1 cellular context compared by ENCODE assay signal in genomic region chrX:48918644-48919340, GRCh38.
TF ChIP-seq lines count a peak whose summit lies in the region.

TSS of gene PIM2 (minus strand) at chrX:48919024. CDS start at chrX:48918834, 190 bp downstream.

TF ChIP-seq in HEK293, 187 proteins besides CTCF, POLR2A, EP300 and RAD21 (continued from another document and continues in another):
- TF ChIP-seq ZNF692 (tag by site-specific recombination; IDR thresholded peaks at IDR 0.05) = no peak
- TF ChIP-seq SP3 (tag by site-specific recombination; IDR thresholded peaks at IDR 0.05) = peak; percentile 68; the same call in 1 of the 2 replicates
- no peak for TF ChIP-seq ZNF776 (tag by site-specific recombination; IDR thresholded peaks at IDR 0.05; ENCODE audit: borderline replicate concordance)
- TF ChIP-seq SALL2 (tag by site-specific recombination; IDR thresholded peaks at IDR 0.05; ENCODE audit: borderline replicate concordance) = no peak
- no peak for TF ChIP-seq ZBTB21 (tag by site-specific recombination; IDR thresholded peaks at IDR 0.05)
- TF ChIP-seq BCL11A (tag by site-specific recombination; IDR thresholded peaks at IDR 0.05; ENCODE audit: low read depth) = no peak
- no peak for TF ChIP-seq ZNF624 (tag by site-specific recombination; IDR thresholded peaks at IDR 0.05)
- no peak for TF ChIP-seq ZBTB49 (tag by site-specific recombination; IDR thresholded peaks at IDR 0.05; ENCODE audit: low read depth)
- no peak for TF ChIP-seq ZNF133 (tag by site-specific recombination; IDR thresholded peaks at IDR 0.05)
- TF ChIP-seq KLF17 (tag by site-specific recombination; IDR thresholded peaks at IDR 0.05) = no peak
- TF ChIP-seq REST (tag by site-specific recombination; IDR thresholded peaks at IDR 0.05) = 0 out of 2 replicates have a peak, but pooled peaks have one; percentile 23
- TF ChIP-seq MEIS1 (CRISPR knock-in tag; IDR thresholded peaks at IDR 0.05; ENCODE audit: borderline replicate concordance) = no peak
- TF ChIP-seq ZNF580 (tag by site-specific recombination; IDR thresholded peaks at IDR 0.05) = no peak
- peak; percentile 72 for TF ChIP-seq SP2 (tag by site-specific recombination; IDR thresholded peaks at IDR 0.05)
- no peak for TF ChIP-seq ZNF174 (tag by site-specific recombination; IDR thresholded peaks at IDR 0.05)
- no peak for TF ChIP-seq ZNF248 (tag by site-specific recombination; IDR thresholded peaks at IDR 0.05)
- TF ChIP-seq ZNF544 (tag by site-specific recombination; IDR thresholded peaks at IDR 0.05) = no peak
- no peak for TF ChIP-seq ZNF48 (tag by site-specific recombination; IDR thresholded peaks at IDR 0.05)
- peak; percentile 39; the same call in 1 of the 2 replicates for TF ChIP-seq ZNF2 (tag by site-specific recombination; IDR thresholded peaks at IDR 0.05)
- no peak for TF ChIP-seq TRIM28 (IDR thresholded peaks at IDR 0.05; ENCODE audit: borderline replicate concordance, low read length)
- no peak for TF ChIP-seq ZNF26 (tag by site-specific recombination; IDR thresholded peaks at IDR 0.05)
- no peak for TF ChIP-seq GLI2 (tag by site-specific recombination; IDR thresholded peaks at IDR 0.05; ENCODE audit: borderline replicate concordance, low read depth)
- no peak for TF ChIP-seq ZNF302 (tag by site-specific recombination; IDR thresholded peaks at IDR 0.05; ENCODE audit: low read depth)
- TF ChIP-seq ZFP3 (tag by site-specific recombination; IDR thresholded peaks at IDR 0.05; ENCODE audit: low read depth) = no peak
- TF ChIP-seq ZNF157 (tag by site-specific recombination; IDR thresholded peaks at IDR 0.05) = no peak
- no peak for TF ChIP-seq ZNF514 (tag by site-specific recombination; IDR thresholded peaks at IDR 0.05)
- TF ChIP-seq ZNF10 (tag by site-specific recombination; IDR thresholded peaks at IDR 0.05) = no peak
- no peak for TF ChIP-seq INSM2 (tag by site-specific recombination; IDR thresholded peaks at IDR 0.05)
- peak; percentile 92 for TF ChIP-seq ZSCAN16 (tag by site-specific recombination; IDR thresholded peaks at IDR 0.05)
- no peak for TF ChIP-seq ZNF658 (tag by site-specific recombination; IDR thresholded peaks at IDR 0.05)
- no peak for TF ChIP-seq ZNF76 (tag by site-specific recombination; IDR thresholded peaks at IDR 0.05; ENCODE audit: borderline replicate concordance, low read depth)
- TF ChIP-seq PRDM6 (tag by site-specific recombination; IDR thresholded peaks at IDR 0.05) = no peak
- TF ChIP-seq GFI1B (tag by site-specific recombination; IDR thresholded peaks at IDR 0.05) = no peak
- TF ChIP-seq ZNF266 (tag by site-specific recombination; IDR thresholded peaks at IDR 0.05; ENCODE audit: low read depth) = no peak
- no peak for TF ChIP-seq ZNF112 (tag by site-specific recombination; IDR thresholded peaks at IDR 0.05)
- no peak for TF ChIP-seq ZNF571 (tag by site-specific recombination; IDR thresholded peaks at IDR 0.05)
- no peak for TF ChIP-seq ZNF169 (tag by site-specific recombination; IDR thresholded peaks at IDR 0.05)
- TF ChIP-seq YY1 (tag by site-specific recombination; IDR thresholded peaks at IDR 0.05) = no peak
- no peak for TF ChIP-seq FEZF1 (tag by site-specific recombination; IDR thresholded peaks at IDR 0.05)
- no peak for TF ChIP-seq ZNF394 (tag by site-specific recombination; IDR thresholded peaks at IDR 0.05; ENCODE audit: borderline replicate concordance)
- no peak for TF ChIP-seq ZNF843 (tag by site-specific recombination; IDR thresholded peaks at IDR 0.05)
- TF ChIP-seq ZFHX2 (tag by site-specific recombination; conservative IDR thresholded peaks at IDR 0.05) = peak; percentile 89
- TF ChIP-seq ZNF629 (tag by site-specific recombination; IDR thresholded peaks at IDR 0.05) = peak; percentile 24; the same call in 1 of the 2 replicates
- TF ChIP-seq ZNF311 (tag by site-specific recombination; IDR thresholded peaks at IDR 0.05; ENCODE audit: borderline replicate concordance) = no peak
- TF ChIP-seq MYNN (tag by site-specific recombination; IDR thresholded peaks at IDR 0.05; ENCODE audit: borderline replicate concordance) = no peak
- TF ChIP-seq ZNF214 (tag by site-specific recombination; IDR thresholded peaks at IDR 0.05; ENCODE audit: borderline replicate concordance) = no peak
- 0 out of 2 replicates have a peak, but pooled peaks have one; percentile 25 for TF ChIP-seq YY2 (tag by site-specific recombination; IDR thresholded peaks at IDR 0.05)
- no peak for TF ChIP-seq ZNF626 (tag by site-specific recombination; IDR thresholded peaks at IDR 0.05)
- no peak for TF ChIP-seq WT1 (tag by site-specific recombination; IDR thresholded peaks at IDR 0.05)
- TF ChIP-seq ZNF324 (tag by site-specific recombination; IDR thresholded peaks at IDR 0.05) = 0 out of 2 replicates have a peak, but pooled peaks have one; percentile 18
- TF ChIP-seq ZSCAN18 (tag by site-specific recombination; IDR thresholded peaks at IDR 0.05) = no peak
- TF ChIP-seq ZNF473 (tag by site-specific recombination; IDR thresholded peaks at IDR 0.05) = no peak
- no peak for TF ChIP-seq ZNF521 (tag by site-specific recombination; IDR thresholded peaks at IDR 0.05)
- TF ChIP-seq AEBP2 (tag by site-specific recombination; IDR thresholded peaks at IDR 0.05; ENCODE audit: borderline replicate concordance) = no peak
- no peak for TF ChIP-seq ZNF777 (tag by site-specific recombination; IDR thresholded peaks at IDR 0.05; ENCODE audit: borderline replicate concordance)
